ENCODE assay signal across 8 cellular contexts in genomic region chr9:26165426-26165825, GRCh38.
"Had no signal": no experiment of that assay in that cellular context is flagged by ENCODE, and none has a peak within 500 bp of the region (broad histone marks: within the 10 kb centered on the region; RNA-seq: fewer than 3 reads in every experiment).

No MANE protein-coding gene starts in this region.

- H3K4me3 ChIP-seq: GM12878 had no signal

- DNase-seq: GDM1, GF-D8 had no signal

- FAIRE-seq: G401.6, GM12878, GM12891, GM12892, GM18507, GM19239 had no signal

- ATAC-seq: GM12878 had no signal
